In genomic region chr2:136058951-136059530, GRCh38 we compare ENCODE assay signal across 12 cellular contexts. TPM values are rescaled to one million over a fixed set of nuclear protein-coding genes. Genes with fewer than 3 reads are reported as not detected.
DNase-seq lines count a peak whose midpoint lies in the region; ATAC-seq and TF ChIP-seq lines count a peak whose summit lies in the region.
"Had no signal": no experiment of that assay in that cellular context is flagged by ENCODE, and none has a peak within 500 bp of the region (broad histone marks: within the 10 kb centered on the region; RNA-seq: fewer than 3 reads in every experiment).

No MANE protein-coding gene starts in this region.

- peak overlapping the region; percentile 32 for H3K4me3 Mint-ChIP-seq in T-helper 1 cell treated with Interleukin-12 subunit alpha and Interleukin-12 subunit beta and Interleukin-4 antibody, amounts not matched to agents 30 μg/mL and 1 μg/mL, for 36 hours
- H3K4me3 Mint-ChIP-seq: activated CD4-positive, alpha-beta T cell treated with anti-CD3 and anti-CD28 coated beads, Interleukin-2, amount 10 ng/mL, durations not matched to agents 7 days and 5 days had no signal

- TF ChIP-seq CTCF in gastrocnemius medialis (IDR thresholded peaks at IDR 0.05 in 4 of 5, conservative IDR thresholded peaks at IDR 0.05 in 1 of 5), result no peak

- no peaks in the 10 kb centered on the region for H3K9me3 ChIP-seq in gastrocnemius medialis

- intact Hi-C loops in gastrocnemius medialis (cut with DNase I; ENCODE audit: low total_unique reads), result no loop called here

- TF ChIP-seq POLR2A in gastrocnemius medialis (IDR thresholded peaks at IDR 0.05), result no peak

- peak; percentile 31 for ATAC-seq in GM18499 (IDR thresholded peaks at IDR 0.05; ENCODE audit: insufficient read depth, unreplicated experiment)
- ATAC-seq in GM19452 (IDR thresholded peaks at IDR 0.05; ENCODE audit: unreplicated experiment), result peak; percentile 45
- ATAC-seq in HG03045 (IDR thresholded peaks at IDR 0.05; ENCODE audit: unreplicated experiment), result peak; percentile 46
- no peak for ATAC-seq in gastrocnemius medialis

- no peak overlapping the region for H3K4me3 ChIP-seq in gastrocnemius medialis

- H3K27me3 ChIP-seq in gastrocnemius medialis, result no peaks in the 10 kb centered on the region

- DNase-seq in HPDE6-E6E7 (ENCODE audit: extremely low spot score), result no peak
- no peak for DNase-seq in gastrocnemius medialis
- no peak for DNase-seq in NCI-H187 (lab: John Stamatoyannopoulos, UW)
- no peak for DNase-seq in stimulated activated CD4-positive, alpha-beta T cell treated with anti-CD3 and anti-CD28 coated beads, Interleukin-4, amount 100 ng/mL, for 24 hours
- DNase-seq: activated CD4-positive, alpha-beta T cell treated with anti-CD3 and anti-CD28 coated beads, Interleukin-2, amount 10 ng/mL, durations not matched to agents 7 days and 5 days; central memory CD4-positive, alpha-beta T cell; GF-D8 had no signal

- H3K27ac ChIP-seq in gastrocnemius medialis, result no peak overlapping the region

- H3K36me3 Mint-ChIP-seq in T-helper 1 cell treated with Interleukin-12 subunit alpha and Interleukin-12 subunit beta and Interleukin-4 antibody, amounts not matched to agents 30 μg/mL and 1 μg/mL, for 36 hours (ENCODE audit: low read depth), result peaks cover 29% of the 10 kb centered on the region

- H3K36me3 ChIP-seq in gastrocnemius medialis, result no peaks in the 10 kb centered on the region

- no peaks in the 10 kb centered on the region for H3K27me3 Mint-ChIP-seq in T-helper 1 cell treated with Interleukin-12 subunit alpha and Interleukin-12 subunit beta and Interleukin-4 antibody, amounts not matched to agents 30 μg/mL and 1 μg/mL, for 36 hours (ENCODE audit: low read depth)
- H3K27me3 Mint-ChIP-seq: activated CD4-positive, alpha-beta T cell treated with anti-CD3 and anti-CD28 coated beads, Interleukin-2, amount 10 ng/mL, durations not matched to agents 7 days and 5 days; progenitor cell of endocrine pancreas had no signal

- H3K4me1 ChIP-seq in gastrocnemius medialis, result no peaks in the 10 kb centered on the region

- peak overlapping the region; percentile 96 for H3K27ac Mint-ChIP-seq in T-helper 1 cell treated with Interleukin-12 subunit alpha and Interleukin-12 subunit beta and Interleukin-4 antibody, amounts not matched to agents 30 μg/mL and 1 μg/mL, for 36 hours
- H3K27ac Mint-ChIP-seq: progenitor cell of endocrine pancreas had no signal

- H3K9me3 Mint-ChIP-seq in T-helper 1 cell treated with Interleukin-12 subunit alpha and Interleukin-12 subunit beta and Interleukin-4 antibody, amounts not matched to agents 30 μg/mL and 1 μg/mL, for 36 hours, result peaks cover 27% of the 10 kb centered on the region

- peaks cover 70% of the 10 kb centered on the region for H3K4me1 Mint-ChIP-seq in T-helper 1 cell treated with Interleukin-12 subunit alpha and Interleukin-12 subunit beta and Interleukin-4 antibody, amounts not matched to agents 30 μg/mL and 1 μg/mL, for 36 hours (ENCODE audit: low read depth)

- in situ Hi-C loops in gastrocnemius medialis (cut with MboI; ENCODE audit: low sequenced_read_pairs in 4 of 4), result no loop called here

RNA-seq across cellular contexts. Expression of gene CXCR4, which starts 58.9 kb away (rescaled TPM):
- total RNA-seq in gastrocnemius medialis, result 1 to 10 TPM; 2.5 to 6.6 (median 4.0) TPM

Comparison
In these comparisons a context has a peak if more than half of its experiments do, and no peak if none do; other contexts are left out.
1. ATAC-seq: peak in GM18499 (single experiment), GM19452 (single experiment) and HG03045 (single experiment); none in gastrocnemius medialis (0 of 2).